ENCODE assay signal across 16 cellular contexts in the genomic region with DNA sequence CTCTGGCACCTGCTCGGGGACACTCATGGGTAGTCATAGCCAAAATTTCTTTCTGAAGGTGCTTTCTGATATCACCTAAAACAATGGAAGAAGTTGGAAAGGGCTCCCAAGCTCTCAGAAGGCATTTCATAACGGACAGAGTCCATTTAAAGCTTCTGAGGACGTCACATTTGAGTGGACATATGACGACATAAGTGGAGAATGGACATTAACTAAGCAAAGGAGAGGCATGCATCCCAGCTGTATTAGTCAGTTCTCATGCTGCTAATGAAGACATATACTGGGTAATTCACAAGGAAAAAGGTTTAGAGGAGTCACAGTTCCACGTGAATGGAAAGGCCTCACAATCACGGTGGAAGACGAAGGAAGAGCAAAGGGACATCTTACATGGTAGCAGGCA.
"Had no signal": no experiment of that assay in that cellular context is flagged by ENCODE, and none has a peak within 500 bp of the region (broad histone marks: within the 10 kb centered on the region; RNA-seq: fewer than 3 reads in every experiment).

No MANE protein-coding gene starts in this region.

- DNase-seq: KBM-7, MV-4-11, NCI-H1048, NCI-H1105, NCI-H1417, NCI-H1436 treated with DMSO at 0.1 percent for 48 hours, NCI-H1694, NCI-H187 treated with DMSO at 0.1 percent for 48 hours, NCI-H2029 treated with DMSO at 0.1 percent for 48 hours, NCI-H2227 treated with DMSO at 0.1 percent for 48 hours, NCI-H524, NCI-H526 treated with DMSO at 0.1 percent for 48 hours, NCI-H774, SHP77 had no signal

- ATAC-seq: SK-N-SH treated with all-trans-retinoic acid at 6 μM for 48 hours had no signal

- H3K27ac ChIP-seq: RWPE1 had no signal
